ENCODE assay signal across 1 cellular context in the genomic region with DNA sequence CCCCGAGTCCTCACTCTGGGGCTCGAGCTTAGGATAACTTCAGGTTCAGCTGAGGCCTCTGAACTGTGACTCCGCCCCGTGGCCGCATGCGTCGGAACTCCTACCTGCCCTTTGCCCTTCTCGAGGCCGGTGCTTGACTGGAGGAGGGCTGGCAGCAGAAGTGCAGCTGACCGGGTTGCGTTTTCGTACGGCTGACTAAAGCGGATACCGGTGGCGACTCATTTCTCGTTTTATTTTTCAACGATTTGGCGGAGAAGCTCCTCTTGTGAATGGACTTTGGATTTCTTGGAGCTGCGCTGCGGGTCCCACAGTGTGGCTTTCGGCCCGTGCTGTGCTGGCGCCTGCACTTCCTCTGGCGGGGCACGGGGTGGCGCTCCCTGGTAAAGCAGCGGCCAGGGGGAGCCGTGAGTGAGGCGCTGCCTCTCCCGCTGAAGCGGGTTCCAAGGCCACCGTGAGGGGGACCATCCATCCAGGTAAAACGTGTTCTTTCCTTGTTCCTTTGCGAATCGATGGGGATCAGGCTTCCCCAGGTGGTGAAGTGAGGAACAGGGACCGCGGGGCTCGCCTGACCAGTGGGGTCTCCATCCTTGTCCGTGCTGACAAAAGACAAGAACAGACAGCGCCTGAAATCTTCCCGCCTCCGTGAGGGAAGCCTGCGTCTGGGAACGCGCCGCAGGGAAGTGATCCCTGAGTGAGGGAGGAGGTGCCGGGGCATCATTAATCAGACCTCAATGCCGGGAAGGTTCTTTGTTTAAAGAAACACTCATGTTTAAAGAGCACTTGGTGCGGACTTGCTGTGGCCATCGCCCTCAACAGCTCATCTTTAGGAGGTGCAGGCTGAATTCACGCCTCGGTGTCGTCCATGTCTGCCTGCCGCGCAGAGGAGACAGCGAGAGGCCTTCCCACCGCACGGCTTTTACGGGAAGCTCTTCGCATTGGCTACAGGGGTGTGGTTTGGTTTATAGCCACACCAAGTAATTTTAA.
A peak's percentile ranks its signal among the peaks of the same experiment; 100 is the strongest.
TF ChIP-seq lines count a peak whose summit lies in the region.

No MANE protein-coding gene starts in this region.

TF ChIP-seq in HepG2, 621 proteins besides CTCF, POLR2A, EP300 and RAD21 (continued from another document and continues in another):
- TF ChIP-seq, protein P1, sequence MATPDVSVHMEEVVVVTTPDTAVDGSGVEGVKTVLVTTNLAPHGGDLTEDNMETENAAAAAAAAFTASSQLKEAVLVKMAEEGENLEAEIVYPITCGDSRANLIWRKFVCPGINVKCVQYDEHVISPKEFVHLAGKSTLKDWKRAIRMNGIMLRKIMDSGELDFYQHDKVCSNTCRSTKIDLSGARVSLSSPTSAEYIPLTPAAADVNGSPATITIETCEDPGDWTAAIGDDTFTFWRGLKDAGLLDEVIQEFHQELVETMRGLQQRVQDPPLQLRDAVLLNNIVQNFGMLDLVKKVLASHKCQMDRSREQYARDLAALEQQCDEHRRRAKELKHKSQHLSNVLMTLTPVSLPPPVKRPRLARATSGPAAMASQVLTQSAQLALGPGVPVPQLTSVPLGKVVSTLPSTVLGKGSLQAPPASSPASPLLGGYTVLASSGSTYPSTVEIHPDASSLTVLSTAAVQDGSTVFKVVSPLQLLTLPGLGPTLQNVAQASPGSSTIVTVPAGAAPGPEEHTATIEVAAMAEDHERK (CRISPR knock-in tag; IDR thresholded peaks at IDR 0.05; ENCODE audit: low read depth): peak; percentile 17; the same call in 1 of the 2 replicates
- no peak for TF ChIP-seq JARID2 (CRISPR knock-in tag; IDR thresholded peaks at IDR 0.05; ENCODE audit: insufficient replicate concordance)
- TF ChIP-seq ETV5 (CRISPR knock-in tag; IDR thresholded peaks at IDR 0.05; ENCODE audit: borderline replicate concordance): peak; percentile 27; the same call in 1 of the 2 replicates
- no peak for TF ChIP-seq TCF7L2 (IDR thresholded peaks at IDR 0.05; ENCODE audit: low read depth, low read length)
- no peak for TF ChIP-seq RORA (CRISPR knock-in tag; IDR thresholded peaks at IDR 0.05)
- TF ChIP-seq ZNF639 (CRISPR knock-in tag; conservative IDR thresholded peaks at IDR 0.05): no peak; the same call in 1 of the 2 replicates
- TF ChIP-seq, protein P2, sequence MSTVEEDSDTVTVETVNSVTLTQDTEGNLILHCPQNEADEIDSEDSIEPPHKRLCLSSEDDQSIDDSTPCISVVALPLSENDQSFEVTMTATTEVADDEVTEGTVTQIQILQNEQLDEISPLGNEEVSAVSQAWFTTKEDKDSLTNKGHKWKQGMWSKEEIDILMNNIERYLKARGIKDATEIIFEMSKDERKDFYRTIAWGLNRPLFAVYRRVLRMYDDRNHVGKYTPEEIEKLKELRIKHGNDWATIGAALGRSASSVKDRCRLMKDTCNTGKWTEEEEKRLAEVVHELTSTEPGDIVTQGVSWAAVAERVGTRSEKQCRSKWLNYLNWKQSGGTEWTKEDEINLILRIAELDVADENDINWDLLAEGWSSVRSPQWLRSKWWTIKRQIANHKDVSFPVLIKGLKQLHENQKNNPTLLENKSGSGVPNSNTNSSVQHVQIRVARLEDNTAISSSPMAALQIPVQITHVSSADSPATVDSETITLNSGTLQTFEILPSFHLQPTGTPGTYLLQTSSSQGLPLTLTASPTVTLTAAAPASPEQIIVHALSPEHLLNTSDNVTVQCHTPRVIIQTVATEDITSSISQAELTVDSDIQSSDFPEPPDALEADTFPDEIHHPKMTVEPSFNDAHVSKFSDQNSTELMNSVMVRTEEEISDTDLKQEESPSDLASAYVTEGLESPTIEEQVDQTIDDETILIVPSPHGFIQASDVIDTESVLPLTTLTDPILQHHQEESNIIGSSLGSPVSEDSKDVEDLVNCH (CRISPR knock-in tag; IDR thresholded peaks at IDR 0.05): peak; percentile 45
- TF ChIP-seq, protein P3, sequence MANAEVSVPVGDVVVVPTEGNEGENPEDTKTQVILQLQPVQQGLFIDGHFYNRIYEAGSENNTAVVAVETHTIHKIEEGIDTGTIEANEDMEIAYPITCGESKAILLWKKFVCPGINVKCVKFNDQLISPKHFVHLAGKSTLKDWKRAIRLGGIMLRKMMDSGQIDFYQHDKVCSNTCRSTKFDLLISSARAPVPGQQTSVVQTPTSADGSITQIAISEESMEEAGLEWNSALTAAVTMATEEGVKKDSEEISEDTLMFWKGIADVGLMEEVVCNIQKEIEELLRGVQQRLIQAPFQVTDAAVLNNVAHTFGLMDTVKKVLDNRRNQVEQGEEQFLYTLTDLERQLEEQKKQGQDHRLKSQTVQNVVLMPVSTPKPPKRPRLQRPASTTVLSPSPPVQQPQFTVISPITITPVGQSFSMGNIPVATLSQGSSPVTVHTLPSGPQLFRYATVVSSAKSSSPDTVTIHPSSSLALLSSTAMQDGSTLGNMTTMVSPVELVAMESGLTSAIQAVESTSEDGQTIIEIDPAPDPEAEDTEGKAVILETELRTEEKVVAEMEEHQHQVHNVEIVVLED (CRISPR knock-in tag; IDR thresholded peaks at IDR 0.05; ENCODE audit: borderline replicate concordance): peak; percentile 80; the same call in 1 of the 2 replicates
- TF ChIP-seq NR2F2 (IDR thresholded peaks at IDR 0.05; ENCODE audit: borderline replicate concordance, low read depth): peak; percentile 72; the same call in 1 of the 2 replicates
- TF ChIP-seq ARHGAP35 (CRISPR knock-in tag; IDR thresholded peaks at IDR 0.05; ENCODE audit: borderline replicate concordance): peak; percentile 79; the same call in 1 of the 2 replicates
- TF ChIP-seq NCOA1 (CRISPR knock-in tag; IDR thresholded peaks at IDR 0.05): peak; percentile 92; the same call in 1 of the 2 replicates
- TF ChIP-seq, protein P4, sequence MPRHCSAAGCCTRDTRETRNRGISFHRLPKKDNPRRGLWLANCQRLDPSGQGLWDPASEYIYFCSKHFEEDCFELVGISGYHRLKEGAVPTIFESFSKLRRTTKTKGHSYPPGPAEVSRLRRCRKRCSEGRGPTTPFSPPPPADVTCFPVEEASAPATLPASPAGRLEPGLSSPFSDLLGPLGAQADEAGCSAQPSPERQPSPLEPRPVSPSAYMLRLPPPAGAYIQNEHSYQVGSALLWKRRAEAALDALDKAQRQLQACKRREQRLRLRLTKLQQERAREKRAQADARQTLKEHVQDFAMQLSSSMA (CRISPR knock-in tag; IDR thresholded peaks at IDR 0.05): peak; percentile 89
- peak; percentile 72; the same call in 1 of the 2 replicates for TF ChIP-seq ZNF792 (CRISPR knock-in tag; IDR thresholded peaks at IDR 0.05)
- TF ChIP-seq, protein P5, sequence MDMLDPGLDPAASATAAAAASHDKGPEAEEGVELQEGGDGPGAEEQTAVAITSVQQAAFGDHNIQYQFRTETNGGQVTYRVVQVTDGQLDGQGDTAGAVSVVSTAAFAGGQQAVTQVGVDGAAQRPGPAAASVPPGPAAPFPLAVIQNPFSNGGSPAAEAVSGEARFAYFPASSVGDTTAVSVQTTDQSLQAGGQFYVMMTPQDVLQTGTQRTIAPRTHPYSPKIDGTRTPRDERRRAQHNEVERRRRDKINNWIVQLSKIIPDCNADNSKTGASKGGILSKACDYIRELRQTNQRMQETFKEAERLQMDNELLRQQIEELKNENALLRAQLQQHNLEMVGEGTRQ (IDR thresholded peaks at IDR 0.05; ENCODE audit: low read depth, low read length): 0 out of 2 replicates have a peak, but pooled peaks have one; percentile 4
- TF ChIP-seq, protein P5 (CRISPR knock-in tag; IDR thresholded peaks at IDR 0.05; ENCODE audit: borderline replicate concordance): peak; percentile 59; the same call in 1 of the 2 replicates
- TF ChIP-seq FOXP1 (IDR thresholded peaks at IDR 0.05): no peak
- TF ChIP-seq FOXP1 (CRISPR knock-in tag; IDR thresholded peaks at IDR 0.05): no peak; the same call in 1 of the 2 replicates
- no peak; the same call in 1 of the 2 replicates for TF ChIP-seq LBX2 (CRISPR knock-in tag; IDR thresholded peaks at IDR 0.05; ENCODE audit: borderline replicate concordance)
- TF ChIP-seq ZNF235 (CRISPR knock-in tag; IDR thresholded peaks at IDR 0.05; ENCODE audit: borderline replicate concordance): 0 out of 2 replicates have a peak, but pooled peaks have one; percentile 12
- TF ChIP-seq, protein P6, sequence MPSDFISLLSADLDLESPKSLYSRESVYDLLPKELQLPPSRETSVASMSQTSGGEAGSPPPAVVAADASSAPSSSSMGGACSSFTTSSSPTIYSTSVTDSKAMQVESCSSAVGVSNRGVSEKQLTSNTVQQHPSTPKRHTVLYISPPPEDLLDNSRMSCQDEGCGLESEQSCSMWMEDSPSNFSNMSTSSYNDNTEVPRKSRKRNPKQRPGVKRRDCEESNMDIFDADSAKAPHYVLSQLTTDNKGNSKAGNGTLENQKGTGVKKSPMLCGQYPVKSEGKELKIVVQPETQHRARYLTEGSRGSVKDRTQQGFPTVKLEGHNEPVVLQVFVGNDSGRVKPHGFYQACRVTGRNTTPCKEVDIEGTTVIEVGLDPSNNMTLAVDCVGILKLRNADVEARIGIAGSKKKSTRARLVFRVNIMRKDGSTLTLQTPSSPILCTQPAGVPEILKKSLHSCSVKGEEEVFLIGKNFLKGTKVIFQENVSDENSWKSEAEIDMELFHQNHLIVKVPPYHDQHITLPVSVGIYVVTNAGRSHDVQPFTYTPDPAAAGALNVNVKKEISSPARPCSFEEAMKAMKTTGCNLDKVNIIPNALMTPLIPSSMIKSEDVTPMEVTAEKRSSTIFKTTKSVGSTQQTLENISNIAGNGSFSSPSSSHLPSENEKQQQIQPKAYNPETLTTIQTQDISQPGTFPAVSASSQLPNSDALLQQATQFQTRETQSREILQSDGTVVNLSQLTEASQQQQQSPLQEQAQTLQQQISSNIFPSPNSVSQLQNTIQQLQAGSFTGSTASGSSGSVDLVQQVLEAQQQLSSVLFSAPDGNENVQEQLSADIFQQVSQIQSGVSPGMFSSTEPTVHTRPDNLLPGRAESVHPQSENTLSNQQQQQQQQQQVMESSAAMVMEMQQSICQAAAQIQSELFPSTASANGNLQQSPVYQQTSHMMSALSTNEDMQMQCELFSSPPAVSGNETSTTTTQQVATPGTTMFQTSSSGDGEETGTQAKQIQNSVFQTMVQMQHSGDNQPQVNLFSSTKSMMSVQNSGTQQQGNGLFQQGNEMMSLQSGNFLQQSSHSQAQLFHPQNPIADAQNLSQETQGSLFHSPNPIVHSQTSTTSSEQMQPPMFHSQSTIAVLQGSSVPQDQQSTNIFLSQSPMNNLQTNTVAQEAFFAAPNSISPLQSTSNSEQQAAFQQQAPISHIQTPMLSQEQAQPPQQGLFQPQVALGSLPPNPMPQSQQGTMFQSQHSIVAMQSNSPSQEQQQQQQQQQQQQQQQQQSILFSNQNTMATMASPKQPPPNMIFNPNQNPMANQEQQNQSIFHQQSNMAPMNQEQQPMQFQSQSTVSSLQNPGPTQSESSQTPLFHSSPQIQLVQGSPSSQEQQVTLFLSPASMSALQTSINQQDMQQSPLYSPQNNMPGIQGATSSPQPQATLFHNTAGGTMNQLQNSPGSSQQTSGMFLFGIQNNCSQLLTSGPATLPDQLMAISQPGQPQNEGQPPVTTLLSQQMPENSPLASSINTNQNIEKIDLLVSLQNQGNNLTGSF (CRISPR knock-in tag; IDR thresholded peaks at IDR 0.05): no peak
- TF ChIP-seq HMG20A (CRISPR knock-in tag; IDR thresholded peaks at IDR 0.05; ENCODE audit: borderline replicate concordance): peak; percentile 29; the same call in 1 of the 2 replicates
- TF ChIP-seq SALL1 (CRISPR knock-in tag; IDR thresholded peaks at IDR 0.05): peak; percentile 76
- TF ChIP-seq PLRG1 (conservative IDR thresholded peaks at IDR 0.05): no peak
- peak; percentile 93 for TF ChIP-seq ASH2L (IDR thresholded peaks at IDR 0.05; ENCODE audit: insufficient read length, low read depth, low read length)
- no peak for TF ChIP-seq ZNF564 (CRISPR knock-in tag; IDR thresholded peaks at IDR 0.05)
- TF ChIP-seq ZNF317 (CRISPR knock-in tag; IDR thresholded peaks at IDR 0.05): peak; percentile 91
- no peak for TF ChIP-seq JUNB (CRISPR knock-in tag; IDR thresholded peaks at IDR 0.05; ENCODE audit: borderline replicate concordance)
- TF ChIP-seq U2AF1 (optimal IDR thresholded peaks at IDR 0.05; ENCODE audit: low read depth, low read length): peak; percentile 96
- TF ChIP-seq XBP1 (CRISPR knock-in tag; IDR thresholded peaks at IDR 0.05): 0 out of 2 replicates have a peak, but pooled peaks have one; percentile 33
- TF ChIP-seq HOXA5 (CRISPR knock-in tag; IDR thresholded peaks at IDR 0.05): no peak
- TF ChIP-seq ZNF772 (CRISPR knock-in tag; IDR thresholded peaks at IDR 0.05): no peak; the same call in 1 of the 2 replicates
- TF ChIP-seq GATA4 (IDR thresholded peaks at IDR 0.05; ENCODE audit: borderline replicate concordance, low read depth): peak; percentile 68; the same call in 1 of the 2 replicates
- TF ChIP-seq, protein P7, sequence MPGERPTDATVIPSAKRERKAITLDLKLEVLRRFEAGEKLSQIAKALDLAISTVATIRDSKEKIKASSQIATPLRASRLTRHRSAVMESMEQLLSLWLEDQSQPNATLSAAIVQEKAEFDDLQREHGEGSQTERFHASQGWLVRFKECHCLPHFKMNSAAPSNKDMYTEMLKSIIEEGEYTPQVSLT (CRISPR knock-in tag; IDR thresholded peaks at IDR 0.05; ENCODE audit: borderline replicate concordance, low read depth): 0 out of 2 replicates have a peak, but pooled peaks have one; percentile 80
- no peak for TF ChIP-seq SP2 (CRISPR knock-in tag; IDR thresholded peaks at IDR 0.05)
- no peak for TF ChIP-seq HNRNPUL1 (IDR thresholded peaks at IDR 0.05; ENCODE audit: low read depth, low read length)
- TF ChIP-seq ZNF589 (CRISPR knock-in tag; conservative IDR thresholded peaks at IDR 0.05): no peak
- no peak for TF ChIP-seq NKX3-1 (CRISPR knock-in tag; IDR thresholded peaks at IDR 0.05)
- peak; percentile 75; the same call in 1 of the 2 replicates for TF ChIP-seq ZSCAN9 (CRISPR knock-in tag; IDR thresholded peaks at IDR 0.05; ENCODE audit: borderline replicate concordance)
- TF ChIP-seq, protein P8, sequence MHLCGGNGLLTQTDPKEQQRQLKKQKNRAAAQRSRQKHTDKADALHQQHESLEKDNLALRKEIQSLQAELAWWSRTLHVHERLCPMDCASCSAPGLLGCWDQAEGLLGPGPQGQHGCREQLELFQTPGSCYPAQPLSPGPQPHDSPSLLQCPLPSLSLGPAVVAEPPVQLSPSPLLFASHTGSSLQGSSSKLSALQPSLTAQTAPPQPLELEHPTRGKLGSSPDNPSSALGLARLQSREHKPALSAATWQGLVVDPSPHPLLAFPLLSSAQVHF (CRISPR knock-in tag; IDR thresholded peaks at IDR 0.05): peak; percentile 21; the same call in 1 of the 2 replicates
- TF ChIP-seq STAG1 (CRISPR knock-in tag; IDR thresholded peaks at IDR 0.05): peak; percentile 96
